In genomic region chr1:193593355-193593874, GRCh38 we compare ENCODE assay signal across 23 cellular contexts.
DNase-seq lines count a peak whose midpoint lies in the region; ATAC-seq lines count a peak whose summit lies in the region.
"Had no signal": no experiment of that assay in that cellular context is flagged by ENCODE, and none has a peak within 500 bp of the region (broad histone marks: within the 10 kb centered on the region; RNA-seq: fewer than 3 reads in every experiment).

No MANE protein-coding gene starts in this region.

- H3K4me3 ChIP-seq in HUES48 (ENCODE audit: low read depth, low read length) (peak overlapping the region; percentile 26; the same call in 1 of the 2 replicates), neuronal stem cell (ENCODE audit: low read length in 2 of 2) (no peak overlapping the region)
- H3K4me3 ChIP-seq: A549, upper lobe of left lung had no signal

- H3K36me3 Mint-ChIP-seq in activated CD4-positive, alpha-beta T cell treated with anti-CD3 and anti-CD28 coated beads, Interleukin-2, amount 10 ng/mL, durations not matched to agents 7 days and 5 days (ENCODE audit: low read depth): peaks cover 4% of the 10 kb centered on the region
- peaks cover 4% of the 10 kb centered on the region for H3K36me3 Mint-ChIP-seq in activated CD4-positive, alpha-beta memory T cell treated with anti-CD3 and anti-CD28 coated beads for 36 hours

- H3K79me1 ChIP-seq in neuronal stem cell (ENCODE audit: low read depth, low read length): no peaks in the 10 kb centered on the region

- H3K9ac ChIP-seq in HUES48 (ENCODE audit: low read depth, low read length): no peak overlapping the region; the same call in 1 of the 2 replicates
- no peak overlapping the region for H3K9ac ChIP-seq in neuronal stem cell (ENCODE audit: low read depth, low read length, poor library complexity)

- no peak overlapping the region for H4K8ac ChIP-seq in neuronal stem cell (ENCODE audit: low read depth, low read length)

- H3K27me3 ChIP-seq in HUES48 (ENCODE audit: control insufficient read depth, insufficient read depth, low read length): no peaks in the 10 kb centered on the region
- H3K27me3 ChIP-seq in neuronal stem cell (ENCODE audit: control insufficient read depth in 3 of 3, insufficient read depth in 3 of 3, low read depth in 1 of 3, low read length in 3 of 3): no peaks in the 10 kb centered on the region
- H3K27me3 ChIP-seq: upper lobe of left lung had no signal

- H3K4me1 Mint-ChIP-seq in activated CD4-positive, alpha-beta T cell treated with anti-CD3 and anti-CD28 coated beads, Interleukin-2, amount 10 ng/mL, durations not matched to agents 7 days and 5 days: peaks cover 19% of the 10 kb centered on the region
- peaks cover 22% of the 10 kb centered on the region for H3K4me1 Mint-ChIP-seq in activated CD4-positive, alpha-beta memory T cell treated with anti-CD3 and anti-CD28 coated beads for 36 hours (ENCODE audit: low read depth)

- H3K18ac ChIP-seq in neuronal stem cell (ENCODE audit: low read length): no peak overlapping the region

- H3K4me3 Mint-ChIP-seq in activated CD4-positive, alpha-beta T cell treated with anti-CD3 and anti-CD28 coated beads, Interleukin-2, amount 10 ng/mL, durations not matched to agents 7 days and 5 days: no peak overlapping the region
- H3K4me3 Mint-ChIP-seq in activated CD4-positive, alpha-beta memory T cell treated with anti-CD3 and anti-CD28 coated beads for 36 hours: no peak overlapping the region

- no peak overlapping the region for H2BK12ac ChIP-seq in neuronal stem cell (ENCODE audit: low read length)

- H3K14ac ChIP-seq in neuronal stem cell (ENCODE audit: low read length): no peak overlapping the region

- WGBS in neuronal stem cell (ENCODE audit: extremely low coverage in 2 of 2, insufficient read length in 2 of 2, insufficient replicate concordance in 1 of 2), 2 donors: no CpG with 5 or more reads among the region's 3 CpGs

- H3K36me3 ChIP-seq in HUES48 (ENCODE audit: control insufficient read depth, insufficient read depth, low read length): no peaks in the 10 kb centered on the region
- no peaks in the 10 kb centered on the region for H3K36me3 ChIP-seq in neuronal stem cell (replicated peaks in 1 of 2; ENCODE audit: control insufficient read depth in 2 of 2, insufficient read depth in 2 of 2, low read length in 2 of 2)
- H3K36me3 ChIP-seq: upper lobe of left lung had no signal

- H3K9me3 ChIP-seq in HUES48 (ENCODE audit: control insufficient read depth, insufficient read depth, low read length) (no peaks in the 10 kb centered on the region), neuronal stem cell (replicated peaks in 1 of 2; ENCODE audit: control insufficient read depth in 2 of 2, insufficient read depth in 1 of 2, low read depth in 1 of 2, low read length in 2 of 2) (no peaks in the 10 kb centered on the region)
- H3K9me3 ChIP-seq: A549, upper lobe of left lung had no signal

- peak overlapping the region; percentile 15 for H3K27ac Mint-ChIP-seq in activated CD4-positive, alpha-beta T cell treated with anti-CD3 and anti-CD28 coated beads, Interleukin-2, amount 10 ng/mL, durations not matched to agents 7 days and 5 days
- H3K27ac Mint-ChIP-seq in activated CD4-positive, alpha-beta memory T cell treated with anti-CD3 and anti-CD28 coated beads for 36 hours: peak overlapping the region; percentile 61

- H3K27me3 Mint-ChIP-seq in activated CD4-positive, alpha-beta T cell treated with anti-CD3 and anti-CD28 coated beads, Interleukin-2, amount 10 ng/mL, durations not matched to agents 7 days and 5 days: peaks cover 7% of the 10 kb centered on the region
- H3K27me3 Mint-ChIP-seq in activated CD4-positive, alpha-beta memory T cell treated with anti-CD3 and anti-CD28 coated beads for 36 hours: no peaks in the 10 kb centered on the region

- POLR2A ChIA-PET in activated CD4-positive, alpha-beta T cell treated with anti-CD3 and anti-CD28 coated beads, Interleukin-2, amount 10 ng/mL, durations not matched to agents 7 days and 5 days (lab: Charles Lee): no interaction called here
- POLR2A ChIA-PET in activated CD4-positive, alpha-beta memory T cell treated with anti-CD3 and anti-CD28 coated beads for 36 hours (lab: Charles Lee): no interaction called here

- H3K9me3 Mint-ChIP-seq in activated CD4-positive, alpha-beta T cell treated with anti-CD3 and anti-CD28 coated beads, Interleukin-2, amount 10 ng/mL, durations not matched to agents 7 days and 5 days: no peaks in the 10 kb centered on the region
- no peaks in the 10 kb centered on the region for H3K9me3 Mint-ChIP-seq in activated CD4-positive, alpha-beta memory T cell treated with anti-CD3 and anti-CD28 coated beads for 36 hours

- intact Hi-C loops in activated CD4-positive, alpha-beta memory T cell treated with anti-CD3 and anti-CD28 coated beads for 36 hours (cut with micrococcal nuclease): loop anchor here (2.0 kb wide), 2 partner anchors 57 to 135 kb away; no protein-coding TSS in a partner anchor

- CTCF ChIA-PET in activated CD4-positive, alpha-beta T cell treated with anti-CD3 and anti-CD28 coated beads, Interleukin-2, amount 10 ng/mL, durations not matched to agents 7 days and 5 days (lab: Charles Lee): no interaction called here
- CTCF ChIA-PET in activated CD4-positive, alpha-beta memory T cell treated with anti-CD3 and anti-CD28 coated beads for 36 hours (lab: Charles Lee): no interaction called here

- no peak overlapping the region for H3K23ac ChIP-seq in neuronal stem cell (ENCODE audit: low read depth, low read length, poor library complexity)

- H3K4me1 ChIP-seq in HUES48 (ENCODE audit: control insufficient read depth, insufficient read depth, low read length) (peaks cover 61% of the 10 kb centered on the region), neuronal stem cell (ENCODE audit: control insufficient read depth in 2 of 2, insufficient read depth in 1 of 2, low read depth in 1 of 2, low read length in 2 of 2) (peaks cover under 1 to 4% of the 10 kb centered on the region in 2 donors)
- H3K4me1 ChIP-seq: A549 had no signal

- no peak overlapping the region for H2AK5ac ChIP-seq in neuronal stem cell (ENCODE audit: low read depth, low read length)

- no peak for ATAC-seq in GM21717 (IDR thresholded peaks at IDR 0.05; ENCODE audit: unreplicated experiment)
- ATAC-seq: A549, esophagus mucosa had no signal

- H2BK15ac ChIP-seq in neuronal stem cell (ENCODE audit: low read length): no peak overlapping the region

- no peak overlapping the region for H4K91ac ChIP-seq in neuronal stem cell (ENCODE audit: low read depth, low read length, poor library complexity)

- H3K27ac ChIP-seq in HUES48 (ENCODE audit: low read depth, low read length): no peak overlapping the region
- H3K27ac ChIP-seq in neuronal stem cell (replicated peaks; ENCODE audit: low read length): no peak overlapping the region
- H3K27ac ChIP-seq: A549, C4-2B had no signal

- no peak overlapping the region for H3K4me2 ChIP-seq in neuronal stem cell (ENCODE audit: insufficient read depth, low read length, poor library complexity, severe bottlenecking)
- H3K4me2 ChIP-seq: A549 had no signal

- peak overlapping the region; percentile 21 for H2AFZ ChIP-seq in neuronal stem cell (ENCODE audit: low read length)

- no peak overlapping the region for H3K4ac ChIP-seq in neuronal stem cell (ENCODE audit: low read length)

- no peak for DNase-seq in activated CD4-positive, alpha-beta T cell treated with anti-CD3 and anti-CD28 coated beads, Interleukin-2, amount 10 ng/mL, durations not matched to agents 7 days and 5 days
- no peak for DNase-seq in activated CD4-positive, alpha-beta T cell treated with anti-CD3 and anti-CD28 coated beads, Interleukin-2, amount 50 U/mL, for 48 hours
- DNase-seq in activated CD4-positive, alpha-beta memory T cell treated with anti-CD3 and anti-CD28 coated beads for 36 hours: no peak
- DNase-seq in neuronal stem cell (ENCODE audit: low spot score): no peak
- DNase-seq in NCI-H146 (lab: John Stamatoyannopoulos, UW): no peak
- DNase-seq in NCI-H1436 (lab: John Stamatoyannopoulos, UW): no peak
- DNase-seq: activated naive CD4-positive, alpha-beta T cell; anterior cingulate cortex; central memory CD4-positive, alpha-beta T cell; DND-41; HCEC 1CT; Kasumi-1; NCI-H1105 treated with DMSO at 0.1 percent for 48 hours; NCI-H2171 treated with DMSO at 0.1 percent for 48 hours; NCI-H774; stimulated activated naive CD4-positive, alpha-beta T cell; SW 1271; upper lobe of left lung had no signal

- H2BK5ac ChIP-seq in neuronal stem cell (ENCODE audit: low read length): no peak overlapping the region

- H2BK120ac ChIP-seq in neuronal stem cell (ENCODE audit: low read depth, low read length): no peak overlapping the region
